ENCODE assay signal across 1 cellular context in genomic region chr20:47826716-47827115, GRCh38. TPM values are rescaled to one million over a fixed set of nuclear protein-coding genes. Genes with fewer than 3 reads are reported as not detected.
"Had no signal": no experiment of that assay in that cellular context is flagged by ENCODE, and none has a peak within 500 bp of the region (broad histone marks: within the 10 kb centered on the region; RNA-seq: fewer than 3 reads in every experiment).

No MANE protein-coding gene starts in this region.

RNA-seq across cellular contexts. Expression of gene SULF2, which starts 41.4 kb away (rescaled TPM):
- polyA plus RNA-seq: K562 had no signal
